ENCODE assay signal across 33 cellular contexts in genomic region chr2:221097949-221098348, GRCh38.
"Had no signal": no experiment of that assay in that cellular context is flagged by ENCODE, and none has a peak within 500 bp of the region (broad histone marks: within the 10 kb centered on the region; RNA-seq: fewer than 3 reads in every experiment).

No MANE protein-coding gene starts in this region.

- DNase-seq: activated B cell treated with CpG ODN at 0.5 μM for 24 hours; activated CD4-positive, alpha-beta memory T cell treated with anti-CD3 and anti-CD28 coated beads for 36 hours; activated CD4-positive, alpha-beta T cell treated with anti-CD3 and anti-CD28 coated beads for 4 hours; activated CD4-positive, alpha-beta T cell treated with anti-CD3 and anti-CD28 coated beads, Interleukin-2, amount 50 U/mL, for 1 hour; activated CD4-positive, CD25-positive, alpha-beta regulatory T cell treated with anti-CD3 and anti-CD28 coated beads, Interleukin-2, amount 50 U/mL, for 72 hours; activated CD8-positive, alpha-beta memory T cell treated with anti-CD3 and anti-CD28 coated beads, Interleukin-2, amount 50 U/mL, for 4 hours; activated effector memory CD4-positive, alpha-beta T cell treated with Interleukin-2 at 50 U/mL for 16 hours; activated naive CD4-positive, alpha-beta T cell treated with anti-CD3 and anti-CD28 coated beads, Interleukin-2, amount 10 ng/mL, durations not matched to agents 7 days and 5 days; activated naive CD8-positive, alpha-beta T cell treated with anti-CD3 and anti-CD28 coated beads, Interleukin-2, amount 50 U/mL, for 24 hours; activated T-cell treated with anti-CD3 and anti-CD28 coated beads for 4 hours; activated T-cell treated with anti-CD3 and anti-CD28 coated beads, Interleukin-2, amount 50 U/mL, for 48 hours; anterior cingulate cortex; Kasumi-1; KG1; NCI-H1048; NCI-H1105 treated with DMSO at 0.1 percent for 48 hours; NCI-H1436; NCI-H1930; NCI-H345; NCI-H524 treated with DMSO at 0.1 percent for 48 hours; NCI-H748 treated with DMSO at 0.1 percent for 48 hours; NK-92 treated with Interleukin-12 subunit alpha and Interleukin-12 subunit beta, amount 100 ng/mL, for 24 hours; SHP77; T-helper 1 cell; T-helper 2 cell; T-helper 9 cell had no signal

- H3K4me1 Mint-ChIP-seq: activated naive CD8-positive, alpha-beta T cell treated with anti-CD3 and anti-CD28 coated beads, Interleukin-2, amount 50 U/mL, for 24 hours; central memory CD8-positive, alpha-beta T cell had no signal

- H3K27me3 ChIP-seq: brain microvascular endothelial cell, cardiac muscle cell, MG63, SJSA1 had no signal

- H3K36me3 Mint-ChIP-seq: activated CD4-positive, alpha-beta memory T cell treated with anti-CD3 and anti-CD28 coated beads for 36 hours; activated naive CD4-positive, alpha-beta T cell treated with anti-CD3 and anti-CD28 coated beads, Interleukin-2, amount 10 ng/mL, durations not matched to agents 7 days and 5 days; activated naive CD8-positive, alpha-beta T cell had no signal

- H3K27ac ChIP-seq: brain microvascular endothelial cell, cardiac muscle cell, SJSA1, VCaP had no signal

- H3K4me1 ChIP-seq: SJSA1 had no signal

- ATAC-seq: activated naive CD8-positive, alpha-beta T cell treated with anti-CD3 and anti-CD28 coated beads, Interleukin-2, amount 50 U/mL, for 24 hours had no signal

- H3K27me3 Mint-ChIP-seq: activated naive CD4-positive, alpha-beta T cell treated with anti-CD3 and anti-CD28 coated beads, Interleukin-2, amount 10 ng/mL, durations not matched to agents 7 days and 5 days; central memory CD8-positive, alpha-beta T cell had no signal

- H3K4me3 Mint-ChIP-seq: activated B cell treated with CpG ODN at 0.5 μM for 24 hours; activated CD4-positive, alpha-beta memory T cell treated with anti-CD3 and anti-CD28 coated beads for 36 hours; activated naive CD4-positive, alpha-beta T cell treated with anti-CD3 and anti-CD28 coated beads, Interleukin-2, amount 10 ng/mL, durations not matched to agents 7 days and 5 days; activated naive CD8-positive, alpha-beta T cell; activated naive CD8-positive, alpha-beta T cell treated with anti-CD3 and anti-CD28 coated beads, Interleukin-2, amount 50 U/mL, for 24 hours; central memory CD8-positive, alpha-beta T cell had no signal

- H3K9me3 ChIP-seq: MG63, SJSA1 had no signal

- H3K4me3 ChIP-seq: cardiac muscle cell, MG63, SJSA1 had no signal

- H3K9me3 Mint-ChIP-seq: activated B cell treated with CpG ODN at 0.5 μM for 24 hours; activated CD4-positive, alpha-beta memory T cell treated with anti-CD3 and anti-CD28 coated beads for 36 hours; activated naive CD4-positive, alpha-beta T cell treated with anti-CD3 and anti-CD28 coated beads, Interleukin-2, amount 10 ng/mL, durations not matched to agents 7 days and 5 days; activated naive CD8-positive, alpha-beta T cell treated with anti-CD3 and anti-CD28 coated beads, Interleukin-2, amount 50 U/mL, for 24 hours; central memory CD8-positive, alpha-beta T cell had no signal

- H3K27ac Mint-ChIP-seq: activated B cell treated with CpG ODN at 0.5 μM for 24 hours; activated CD4-positive, alpha-beta memory T cell treated with anti-CD3 and anti-CD28 coated beads for 36 hours; activated naive CD4-positive, alpha-beta T cell treated with anti-CD3 and anti-CD28 coated beads, Interleukin-2, amount 10 ng/mL, durations not matched to agents 7 days and 5 days; activated naive CD8-positive, alpha-beta T cell; activated naive CD8-positive, alpha-beta T cell treated with anti-CD3 and anti-CD28 coated beads, Interleukin-2, amount 50 U/mL, for 24 hours had no signal

- H3K36me3 ChIP-seq: brain microvascular endothelial cell, cardiac muscle cell, MG63, SJSA1 had no signal
